ENCODE assay signal across 24 cellular contexts in genomic region chr18:46733872-46734271, GRCh38. TPM values are rescaled to one million over a fixed set of nuclear protein-coding genes. Genes with fewer than 3 reads are reported as not detected.
"Had no signal": no experiment of that assay in that cellular context is flagged by ENCODE, and none has a peak within 500 bp of the region (broad histone marks: within the 10 kb centered on the region; RNA-seq: fewer than 3 reads in every experiment).

No MANE protein-coding gene starts in this region.

- H3K9ac ChIP-seq: KMS-11, SK-N-SH had no signal

- DNase-seq: IMR-90, Kasumi-1, MM.1S, NCI-H1048, NCI-H1105, NCI-H1417, NCI-H1436 treated with DMSO at 0.1 percent for 48 hours, NCI-H1694, NCI-H187 treated with DMSO at 0.1 percent for 48 hours, NCI-H2081 treated with DMSO at 0.1 percent for 48 hours, NCI-H2171, NCI-H226, NCI-H446, NCI-H510A, NCI-H524 treated with DMSO at 0.1 percent for 48 hours, NCI-H69, NCI-H774, PC-3, SHP77, SK-N-SH had no signal

- H3K27ac ChIP-seq: KMS-11, RWPE1 had no signal

- H3K9me3 ChIP-seq: SK-N-SH had no signal

RNA-seq across cellular contexts. Expression of gene ST8SIA5, which starts 23.0 kb away (rescaled TPM):
- total RNA-seq: HT1080, IMR-90, SK-MEL-5 had no signal
